In the genomic region with DNA sequence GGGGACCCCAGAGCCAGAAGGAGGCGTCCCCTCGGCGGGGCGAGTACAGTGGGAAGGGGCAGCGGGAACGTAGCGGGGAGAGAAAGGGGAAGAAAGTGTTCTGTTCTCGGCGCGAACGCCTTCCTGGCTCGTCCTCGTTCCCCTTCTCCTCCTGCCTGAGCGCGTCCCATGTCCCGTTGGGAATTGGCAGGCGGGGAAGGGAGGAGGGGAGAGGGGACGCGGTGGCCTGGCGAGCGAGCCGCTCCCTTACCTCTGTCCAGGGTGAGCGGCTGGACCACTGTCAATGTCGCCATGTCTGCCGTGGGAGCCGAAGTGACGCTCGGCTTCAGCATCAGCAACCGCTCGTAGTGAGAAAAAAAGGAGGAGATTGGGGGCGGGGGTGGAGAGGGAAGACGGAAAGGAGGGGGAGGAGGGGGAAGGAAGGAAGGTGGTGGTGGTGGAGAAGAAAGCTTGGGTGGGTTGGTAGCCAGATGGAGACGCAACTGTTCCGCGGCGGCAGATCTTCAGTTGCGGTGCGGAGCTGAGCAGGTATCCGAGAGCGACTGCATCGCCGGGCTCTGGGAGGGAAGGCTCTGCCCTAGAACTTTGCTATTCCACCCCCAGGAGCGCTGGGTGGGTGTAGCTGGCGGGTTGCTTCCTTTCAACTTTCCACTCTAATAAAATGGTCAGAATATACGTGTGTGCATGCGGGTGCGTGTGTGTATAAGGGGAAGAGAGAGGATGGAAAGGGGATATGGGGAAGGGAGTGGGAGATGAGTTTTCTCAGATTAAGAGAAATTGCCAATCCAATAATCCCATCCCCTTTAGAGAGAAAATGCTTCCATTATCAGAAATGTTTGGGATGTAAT, we compare ENCODE assay signal across 8 cellular contexts. TPM values are rescaled to one million over a fixed set of nuclear protein-coding genes. Genes with fewer than 3 reads are reported as not detected.
DNase-seq lines count a peak whose midpoint lies in the region; ATAC-seq and TF ChIP-seq lines count a peak whose summit lies in the region.

A gene with protein sequence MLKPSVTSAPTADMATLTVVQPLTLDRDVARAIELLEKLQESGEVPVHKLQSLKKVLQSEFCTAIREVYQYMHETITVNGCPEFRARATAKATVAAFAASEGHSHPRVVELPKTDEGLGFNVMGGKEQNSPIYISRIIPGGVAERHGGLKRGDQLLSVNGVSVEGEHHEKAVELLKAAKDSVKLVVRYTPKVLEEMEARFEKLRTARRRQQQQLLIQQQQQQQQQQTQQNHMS (minus strand): TSS at position 544 of the 848 bp plus-strand sequence. CDS start 212 bp downstream, at position 332.

- H3K9ac ChIP-seq in SK-N-MC (ENCODE audit: insufficient read length) (peak within 1 kb of the TSS; percentile 91), neuronal stem cell (ENCODE audit: low read depth, low read length, poor library complexity) (peak within 1 kb of the TSS; percentile 84)

- H3K36me3 Mint-ChIP-seq in activated T-cell treated with anti-CD3 and anti-CD28 coated beads, Interleukin-2, amount 50 U/mL, for 24 hours (ENCODE audit: low read depth) = no peaks in the 10 kb centered on the region

- ATAC-seq in GM19324 (IDR thresholded peaks at IDR 0.05; ENCODE audit: low FRiP score, unreplicated experiment) = peak; percentile 25
- peak; percentile 14 for ATAC-seq in HG03457 (IDR thresholded peaks at IDR 0.05; ENCODE audit: unreplicated experiment)

- POLR2A ChIA-PET in BJ (lab: Charles Lee) = interaction anchor here (0.6 kb wide), 2 partner anchors 80 to 199 kb away, joined by 3 to 5 read pairs; no protein-coding TSS in a partner anchor

- CTCF ChIA-PET in BJ (lab: Yijun Ruan, JAX) = interaction anchor here (0.7 to 3.7 kb wide), 7 partner anchors 9 to 1172 kb away, joined by 3 to 20 read pairs (median 4); no protein-coding TSS in a partner anchor

- no peaks in the 10 kb centered on the region for H3K4me1 ChIP-seq in neuronal stem cell (ENCODE audit: control insufficient read depth in 2 of 2, insufficient read depth in 1 of 2, low read depth in 1 of 2, low read length in 2 of 2)

- H3K4me3 Mint-ChIP-seq in activated T-cell treated with anti-CD3 and anti-CD28 coated beads, Interleukin-2, amount 50 U/mL, for 24 hours = no peak within 1 kb of the TSS

- TF ChIP-seq CTCF in BJ (IDR thresholded peaks at IDR 0.05; ENCODE audit: insufficient read depth, low read depth, low read length) = no peak

- H3K4me1 Mint-ChIP-seq in activated T-cell treated with anti-CD3 and anti-CD28 coated beads, Interleukin-2, amount 50 U/mL, for 24 hours (ENCODE audit: low read depth) = peaks cover 3% of the 10 kb centered on the region

- H3K27me3 Mint-ChIP-seq in activated T-cell treated with anti-CD3 and anti-CD28 coated beads, Interleukin-2, amount 50 U/mL, for 24 hours = peaks cover 37% of the 10 kb centered on the region

- peaks cover 3% of the 10 kb centered on the region for H3K79me1 ChIP-seq in neuronal stem cell (ENCODE audit: low read depth, low read length)

- H3K9me3 ChIP-seq in SK-N-MC (ENCODE audit: low read depth, low read length) = no peaks in the 10 kb centered on the region
- H3K9me3 ChIP-seq in neuronal stem cell (replicated peaks in 1 of 2; ENCODE audit: control insufficient read depth in 2 of 2, insufficient read depth in 1 of 2, low read depth in 1 of 2, low read length in 2 of 2) = no peaks in the 10 kb centered on the region

- peaks cover 5% of the 10 kb centered on the region for H3K9me3 Mint-ChIP-seq in activated T-cell treated with anti-CD3 and anti-CD28 coated beads, Interleukin-2, amount 50 U/mL, for 24 hours

- H2BK12ac ChIP-seq in neuronal stem cell (ENCODE audit: low read length) = peak within 1 kb of the TSS; percentile 58

- H3K27me3 ChIP-seq in BJ (ENCODE audit: control insufficient read depth, insufficient read depth, low read length) (no peaks in the 10 kb centered on the region), neuronal stem cell (ENCODE audit: control insufficient read depth in 3 of 3, insufficient read depth in 3 of 3, low read depth in 1 of 3, low read length in 3 of 3) (peaks cover 0 to 6% (median 0%) of the 10 kb centered on the region in 3 experiments)

- peak within 1 kb of the TSS; percentile 43 for H4K8ac ChIP-seq in neuronal stem cell (ENCODE audit: low read depth, low read length)

- H3K18ac ChIP-seq in neuronal stem cell (ENCODE audit: low read length) = peak within 1 kb of the TSS; percentile 97

- H3K27ac ChIP-seq in SK-N-MC = peak within 1 kb of the TSS; percentile 67
- no peak within 1 kb of the TSS for H3K27ac ChIP-seq in neuronal stem cell (replicated peaks; ENCODE audit: low read length)

- H2BK120ac ChIP-seq in neuronal stem cell (ENCODE audit: low read depth, low read length) = peak within 1 kb of the TSS; percentile 47

- peak within 1 kb of the TSS; percentile 98 for H2AFZ ChIP-seq in neuronal stem cell (ENCODE audit: low read length)

- no peaks in the 10 kb centered on the region for H3K36me3 ChIP-seq in BJ (ENCODE audit: control insufficient read depth, insufficient read depth, low read length)
- H3K36me3 ChIP-seq in SK-N-MC (ENCODE audit: insufficient read depth, low read length) = no peaks in the 10 kb centered on the region
- H3K36me3 ChIP-seq in neuronal stem cell (replicated peaks in 1 of 2; ENCODE audit: control insufficient read depth in 2 of 2, insufficient read depth in 2 of 2, low read length in 2 of 2) = no peaks in the 10 kb centered on the region

- WGBS in neuronal stem cell (ENCODE audit: extremely low coverage in 2 of 2, insufficient read length in 2 of 2, insufficient replicate concordance in 1 of 2), 2 donors = no CpG with 5 or more reads among the region's 47 CpGs

- H3K4me3 ChIP-seq in BJ (ENCODE audit: low read depth, low read length) (peak within 1 kb of the TSS; percentile 84), SK-N-MC (peak within 1 kb of the TSS; percentile 96), neuronal stem cell (ENCODE audit: low read length in 2 of 2) (peak within 1 kb of the TSS; percentile 87 to 93)

- peak within 1 kb of the TSS; percentile 97 for H3K14ac ChIP-seq in neuronal stem cell (ENCODE audit: low read length)

- no peak within 1 kb of the TSS for H3K27ac Mint-ChIP-seq in activated T-cell treated with anti-CD3 and anti-CD28 coated beads, Interleukin-2, amount 50 U/mL, for 24 hours

- peak within 1 kb of the TSS; percentile 75 for H2BK5ac ChIP-seq in neuronal stem cell (ENCODE audit: low read length)

- no peak within 1 kb of the TSS for H3K4ac ChIP-seq in neuronal stem cell (ENCODE audit: low read length)

- no peak within 1 kb of the TSS for H2AK5ac ChIP-seq in neuronal stem cell (ENCODE audit: low read depth, low read length)

- H3K23ac ChIP-seq in neuronal stem cell (ENCODE audit: low read depth, low read length, poor library complexity) = peak within 1 kb of the TSS; percentile 95

- peak within 1 kb of the TSS; percentile 83 for H2BK15ac ChIP-seq in neuronal stem cell (ENCODE audit: low read length)

- H4K91ac ChIP-seq in neuronal stem cell (ENCODE audit: low read depth, low read length, poor library complexity) = no peak within 1 kb of the TSS

- DNase-seq in BJ (ENCODE audit: low read depth) (no peak), SK-N-MC (ENCODE audit: low read depth, low spot score) (no peak), globus pallidus (ENCODE audit: low spot score) (peak; percentile 7), neuronal stem cell (ENCODE audit: low spot score) (peak; percentile 43), activated gamma-delta T cell treated with Interleukin-2 at 50 U/mL for 16 hours (no peak)
- no peak for DNase-seq in activated T-cell treated with anti-CD3 and anti-CD28 coated beads, Interleukin-2, amount 50 U/mL, for 24 hours

- peak within 1 kb of the TSS; percentile 89 for H3K4me2 ChIP-seq in neuronal stem cell (ENCODE audit: insufficient read depth, low read length, poor library complexity, severe bottlenecking)

RNA-seq across cellular contexts. Expression of the gene that starts here (rescaled TPM):
- 15.4 and 24.0 TPM in 2 replicates for polyA plus RNA-seq in BJ (2011; rRNA removed)
- 9.8 and 19.9 TPM in 2 replicates for polyA minus RNA-seq in BJ (2011; rRNA and poly(A)+ RNA removed)
- polyA plus RNA-seq in neuronal stem cell (2013, experiment 1 of 2) = 3.9 TPM
- 3.8 TPM for polyA plus RNA-seq in neuronal stem cell (2013, experiment 2 of 2)

Comparison
In these comparisons a context has a peak if more than half of its experiments do, and no peak if none do; other contexts are left out.
1. DNase-seq: peak in globus pallidus (single experiment) and neuronal stem cell (single experiment); none in BJ (single experiment), SK-N-MC (single experiment), activated T-cell treated with anti-CD3 and anti-CD28 coated beads, Interleukin-2, amount 50 U/mL, for 24 hours (single experiment) and activated gamma-delta T cell treated with Interleukin-2 at 50 U/mL for 16 hours (single experiment).
2. Peak in every context shown above with its lines, with median percentiles within 50 percentile points of each other: H3K4me3 ChIP-seq.